Comparison of ENCODE assay signal across 13 cellular contexts in genomic region chr3:112619295-112619694, GRCh38. TPM values are rescaled to one million over a fixed set of nuclear protein-coding genes. Genes with fewer than 3 reads are reported as not detected.
DNase-seq lines count a peak whose midpoint lies in the region; ATAC-seq lines count a peak whose summit lies in the region.
"Had no signal": no experiment of that assay in that cellular context is flagged by ENCODE, and none has a peak within 500 bp of the region (broad histone marks: within the 10 kb centered on the region; RNA-seq: fewer than 3 reads in every experiment).

No MANE protein-coding gene starts in this region.

- DNase-seq in dermis blood vessel endothelial cell (peak; percentile 25), DMS153 treated with DMSO at 0.1 percent for 48 hours (lab: John Stamatoyannopoulos, UW; ENCODE audit: unreplicated experiment) (no peak), HuH-7 (ENCODE audit: low spot score) (no peak)
- DNase-seq: activated gamma-delta T cell; COR-L47; effector memory CD8-positive, alpha-beta T cell; KG1; NCI-H526 had no signal

- ATAC-seq in GM18517 (IDR thresholded peaks at IDR 0.05; ENCODE audit: unreplicated experiment) (peak; percentile 72), GM21737 (IDR thresholded peaks at IDR 0.05; ENCODE audit: unreplicated experiment) (peak; percentile 72), HG03378 (IDR thresholded peaks at IDR 0.05; ENCODE audit: unreplicated experiment) (peak; percentile 86), HG03565 (IDR thresholded peaks at IDR 0.05; ENCODE audit: unreplicated experiment) (no peak), GM19328 (IDR thresholded peaks at IDR 0.05; ENCODE audit: unreplicated experiment) (no peak)
- ATAC-seq: effector memory CD8-positive, alpha-beta T cell had no signal

RNA-seq across cellular contexts. Expression of gene CCDC80, which starts 21.6 kb away (rescaled TPM):
- 8.5 and 24.3 TPM in 2 replicates for total RNA-seq in dermis blood vessel endothelial cell

RNA-seq across cellular contexts. Expression of gene SLC35A5, which starts 57.5 kb away (rescaled TPM):
- total RNA-seq in dermis blood vessel endothelial cell = 33.7 and 56.4 TPM in 2 replicates

RNA-seq across cellular contexts. Expression of gene ATG3, which starts 57.5 kb away (rescaled TPM):
- 84.6 and 103 TPM in 2 replicates for total RNA-seq in dermis blood vessel endothelial cell

Comparison
In these comparisons a context has a peak if more than half of its experiments do, and no peak if none do; other contexts are left out.
1. ATAC-seq: peak in GM18517 (single experiment), GM21737 (single experiment) and HG03378 (single experiment); none in HG03565 (single experiment) and GM19328 (single experiment).